In genomic region chr2:239025081-239025801, GRCh38 we compare ENCODE assay signal across 12 cellular contexts.
DNase-seq lines count a peak whose midpoint lies in the region; ATAC-seq, FAIRE-seq and TF ChIP-seq lines count a peak whose summit lies in the region.
"Had no signal": no experiment of that assay in that cellular context is flagged by ENCODE, and none has a peak within 500 bp of the region (broad histone marks: within the 10 kb centered on the region; RNA-seq: fewer than 3 reads in every experiment).

No MANE protein-coding gene starts in this region.

- H3K27ac ChIP-seq in upper lobe of right lung (no peak overlapping the region), kidney (ENCODE audit: low read depth in 2 of 2, low read length in 2 of 2) (no peak overlapping the region)
- H3K27ac ChIP-seq: esophagus squamous epithelium, Peyer's patch had no signal

- no peak for TF ChIP-seq CTCF in astrocyte of the spinal cord (IDR thresholded peaks at IDR 0.05; ENCODE audit: low read depth, low read length)
- no peak for TF ChIP-seq CTCF in upper lobe of right lung (IDR thresholded peaks at IDR 0.05)
- TF ChIP-seq CTCF in kidney (IDR thresholded peaks at IDR 0.05; ENCODE audit: borderline replicate concordance, extremely low read depth, insufficient read depth) = no peak

- ATAC-seq in left ventricle myocardium superior = no peak
- no peak for ATAC-seq in Right ventricle myocardium inferior
- no peak for ATAC-seq in upper lobe of right lung
- ATAC-seq in GM21717 (IDR thresholded peaks at IDR 0.05; ENCODE audit: unreplicated experiment) = no peak

- H3K9me3 ChIP-seq in upper lobe of right lung = no peaks in the 10 kb centered on the region
- H3K9me3 ChIP-seq in kidney (ENCODE audit: control insufficient read depth in 1 of 2, low read length in 2 of 2) = no peaks in the 10 kb centered on the region
- H3K9me3 ChIP-seq: esophagus squamous epithelium, Peyer's patch had no signal

- FAIRE-seq in kidney (lab: Jason Lieb, UNC) = no peak

- H3K4me3 ChIP-seq in astrocyte of the spinal cord (ENCODE audit: low read depth, low read length) (no peak overlapping the region), upper lobe of right lung (no peak overlapping the region), kidney (ENCODE audit: low read length in 2 of 2) (no peak overlapping the region)
- H3K4me3 ChIP-seq: esophagus squamous epithelium, Peyer's patch had no signal

- intact Hi-C loops in left ventricle myocardium superior (cut with micrococcal nuclease) (no loop called here), Right ventricle myocardium inferior (cut with DNase I) (no loop called here), upper lobe of right lung (cut with DNase I) (no loop called here), kidney (cut with DNase I) (no loop called here)

- H3K36me3 ChIP-seq in upper lobe of right lung (no peaks in the 10 kb centered on the region), kidney (ENCODE audit: control insufficient read depth in 1 of 2, insufficient read depth in 2 of 2, low read length in 2 of 2) (no peaks in the 10 kb centered on the region)
- H3K36me3 ChIP-seq: esophagus squamous epithelium, Peyer's patch had no signal

- no peak overlapping the region for H3K9ac ChIP-seq in kidney (ENCODE audit: low read length in 2 of 2)

- DNase-seq in left ventricle myocardium superior = peak; percentile 22
- no peak for DNase-seq in Right ventricle myocardium inferior (ENCODE audit: missing footprints)
- DNase-seq in astrocyte of the spinal cord (ENCODE audit: low read depth, low spot score) = peak; percentile 45
- peak; percentile 59 for DNase-seq in iris pigment epithelial cell (ENCODE audit: low read depth)
- DNase-seq in upper lobe of right lung = peak; percentile 48
- no peak for DNase-seq in kidney
- no peak for DNase-seq in OCI-M2 (lab: John Stamatoyannopoulos, UW; ENCODE audit: unreplicated experiment)
- DNase-seq: esophagus squamous epithelium, GF-D8, NCI-H2171 treated with DMSO at 0.1 percent for 48 hours had no signal

- H3K4me1 ChIP-seq in upper lobe of right lung (no peaks in the 10 kb centered on the region), kidney (ENCODE audit: control insufficient read depth in 1 of 2, insufficient read depth in 1 of 2, low read depth in 1 of 2, low read length in 2 of 2) (no peaks in the 10 kb centered on the region)
- H3K4me1 ChIP-seq: Peyer's patch had no signal

- no peaks in the 10 kb centered on the region for H3K27me3 ChIP-seq in upper lobe of right lung
- H3K27me3 ChIP-seq: Peyer's patch had no signal

- in situ Hi-C loops in astrocyte of the spinal cord (cut with HindIII; ENCODE audit: low sequenced_read_pairs) = no loop called here

Comparison
In these comparisons a context has a peak if more than half of its experiments do, and no peak if none do; other contexts are left out.
1. DNase-seq: peak in left ventricle myocardium superior (single experiment), astrocyte of the spinal cord (single experiment), iris pigment epithelial cell (single experiment) and upper lobe of right lung (single experiment); none in Right ventricle myocardium inferior (single experiment), kidney (single experiment) and OCI-M2 (single experiment).